20 cellular contexts compared by ENCODE assay signal in genomic region chr1:31786366-31787060, GRCh38. TPM values are rescaled to one million over a fixed set of nuclear protein-coding genes. Genes with fewer than 3 reads are reported as not detected.
DNase-seq lines count a peak whose midpoint lies in the region; ATAC-seq and TF ChIP-seq lines count a peak whose summit lies in the region.
"Had no signal": no experiment of that assay in that cellular context is flagged by ENCODE, and none has a peak within 500 bp of the region (broad histone marks: within the 10 kb centered on the region; RNA-seq: fewer than 3 reads in every experiment).

No MANE protein-coding gene starts in this region.

- no peak for ATAC-seq in HG03196 (IDR thresholded peaks at IDR 0.05; ENCODE audit: unreplicated experiment)
- no peak for ATAC-seq in gastroesophageal sphincter
- no peak for ATAC-seq in HG03175 (IDR thresholded peaks at IDR 0.05; ENCODE audit: unreplicated experiment)
- ATAC-seq: stimulated activated naive B cell treated with anti-CD40 and anti-IgM and Interleukin-4, amounts not matched to agents 10 μg/mL and 1 μg/mL and 100 μg/mL, for 72 hours had no signal

- no peak overlapping the region for H3K27ac Mint-ChIP-seq in type B pancreatic cell
- H3K27ac Mint-ChIP-seq: activated CD4-positive, alpha-beta T cell treated with anti-CD3 and anti-CD28 coated beads, Interleukin-2, amount 10 ng/mL, durations not matched to agents 7 days and 5 days; activated T-helper 1 cell treated with anti-CD3 and anti-CD28 coated beads, Interleukin-12 subunit alpha, Interleukin-12 subunit beta, Interleukin-2, Interleukin-4 antibody, amounts not matched to agents 30 ng/mL and 10 ng/mL and 1 ng/mL, durations not matched to agents 14 hours and 24 hours and 36 hours had no signal

- H3K4me3 Mint-ChIP-seq in type B pancreatic cell, result peak overlapping the region; percentile 53
- H3K4me3 Mint-ChIP-seq: activated T-helper 1 cell treated with anti-CD3 and anti-CD28 coated beads, Interleukin-12 subunit alpha, Interleukin-12 subunit beta, Interleukin-2, Interleukin-4 antibody, amounts not matched to agents 30 ng/mL and 10 ng/mL and 1 ng/mL, durations not matched to agents 14 hours and 24 hours and 36 hours had no signal

- H3K4me1 ChIP-seq in gastroesophageal sphincter, result peaks cover 0 to 36% (median 13%) of the 10 kb centered on the region in 3 donors

- peaks cover 44% of the 10 kb centered on the region for H3K4me1 Mint-ChIP-seq in type B pancreatic cell (ENCODE audit: unreplicated experiment)

- H3K36me3 Mint-ChIP-seq in type B pancreatic cell, result no peaks in the 10 kb centered on the region
- H3K36me3 Mint-ChIP-seq: stimulated activated naive B cell treated with anti-CD40 and anti-IgM and Interleukin-4, amounts not matched to agents 10 μg/mL and 1 μg/mL and 100 μg/mL, for 72 hours had no signal

- no peak for TF ChIP-seq POLR2A in gastroesophageal sphincter (IDR thresholded peaks at IDR 0.05)

- H3K9me3 Mint-ChIP-seq in type B pancreatic cell, result no peaks in the 10 kb centered on the region
- H3K9me3 Mint-ChIP-seq: activated CD4-positive, alpha-beta T cell treated with anti-CD3 and anti-CD28 coated beads, Interleukin-2, amount 10 ng/mL, durations not matched to agents 7 days and 5 days; activated T-helper 1 cell treated with anti-CD3 and anti-CD28 coated beads, Interleukin-12 subunit alpha, Interleukin-12 subunit beta, Interleukin-2, Interleukin-4 antibody, amounts not matched to agents 30 ng/mL and 10 ng/mL and 1 ng/mL, durations not matched to agents 14 hours and 24 hours and 36 hours; stimulated activated naive B cell treated with anti-CD40 and anti-IgM and Interleukin-4, amounts not matched to agents 10 μg/mL and 1 μg/mL and 100 μg/mL, for 72 hours had no signal

- H3K9me3 ChIP-seq in gastroesophageal sphincter, result no peaks in the 10 kb centered on the region
- H3K9me3 ChIP-seq: MG63, ovary, SJSA1 had no signal

- H3K27me3 Mint-ChIP-seq in type B pancreatic cell, result no peaks in the 10 kb centered on the region
- H3K27me3 Mint-ChIP-seq: activated CD4-positive, alpha-beta T cell treated with anti-CD3 and anti-CD28 coated beads, Interleukin-2, amount 10 ng/mL, durations not matched to agents 7 days and 5 days; stimulated activated naive B cell treated with anti-CD40 and anti-IgM and Interleukin-4, amounts not matched to agents 10 μg/mL and 1 μg/mL and 100 μg/mL, for 72 hours had no signal

- no peak for TF ChIP-seq EP300 in gastroesophageal sphincter (IDR thresholded peaks at IDR 0.05)

- peak; percentile 57 for DNase-seq in activated effector memory CD4-positive, alpha-beta T cell treated with anti-CD3 and anti-CD28 coated beads, Interleukin-2, amount 50 U/mL, for 16 hours
- no peak for DNase-seq in activated effector memory CD4-positive, alpha-beta T cell treated with Interleukin-2 at 50 U/mL for 16 hours
- DNase-seq in NCI-H748 treated with DMSO at 0.1 percent for 48 hours (lab: John Stamatoyannopoulos, UW) (peak; percentile 70), islet precursor cell (peak; percentile 50), type B pancreatic cell (ENCODE audit: extremely low spot score, unreplicated experiment) (no peak)
- DNase-seq: activated CD4-positive, alpha-beta T cell treated with anti-CD3 and anti-CD28 coated beads, Interleukin-2, amount 10 ng/mL, durations not matched to agents 7 days and 5 days; cortex of kidney; MG63; midbrain; OCI-M1; stimulated activated naive B cell treated with anti-CD40 and anti-IgM and Interleukin-4, amounts not matched to agents 10 μg/mL and 1 μg/mL and 100 μg/mL, for 72 hours; T1000; trophoblast cell had no signal

- H3K36me3 ChIP-seq in gastroesophageal sphincter, result no peaks in the 10 kb centered on the region
- H3K36me3 ChIP-seq: ovary had no signal

- H3K4me3 ChIP-seq in gastroesophageal sphincter, result no peak overlapping the region
- H3K4me3 ChIP-seq: MG63, ovary, SJSA1 had no signal

- no peaks in the 10 kb centered on the region for H3K27me3 ChIP-seq in gastroesophageal sphincter
- H3K27me3 ChIP-seq: MG63, ovary, SJSA1 had no signal

- no peak overlapping the region for H3K27ac ChIP-seq in gastroesophageal sphincter
- H3K27ac ChIP-seq: ovary, SJSA1 had no signal

- no peak for TF ChIP-seq CTCF in type B pancreatic cell (conservative IDR thresholded peaks at IDR 0.05)
- no peak for TF ChIP-seq CTCF in gastroesophageal sphincter (IDR thresholded peaks at IDR 0.05)

- WGBS in gastroesophageal sphincter (ENCODE audit: low coverage in 1 of 2), 2 donors, result 76 to 83% methylated on average over 3 to 9 of the region's 16 CpGs

RNA-seq across cellular contexts. Expression of gene ADGRB2, which starts 22.4 kb away (rescaled TPM):
- 3.2 and 14.2 TPM in 2 replicates for total RNA-seq in type B pancreatic cell (ENCODE audit: low replicate concordance)
- total RNA-seq in gastroesophageal sphincter, result 1 to 10 TPM; 1.7 to 6.0 (median 3.2) TPM

RNA-seq across cellular contexts. Expression of gene SPOCD1, which starts 29.3 kb away (rescaled TPM):
- total RNA-seq in type B pancreatic cell (ENCODE audit: low replicate concordance), result 0.52 and 1.1 TPM in 2 replicates
- 1 to 10 TPM in 2 of 4 donors, under 1 TPM in 1, not detected in 1; 0.27 to 1.6 (median 1.3) TPM for total RNA-seq in gastroesophageal sphincter
- total RNA-seq: activated T-helper 1 cell treated with anti-CD3 and anti-CD28 coated beads, Interleukin-12 subunit alpha, Interleukin-12 subunit beta, Interleukin-2, Interleukin-4 antibody, amounts not matched to agents 30 ng/mL and 10 ng/mL and 1 ng/mL, durations not matched to agents 14 hours and 24 hours and 36 hours; skeletal muscle tissue had no signal

Comparison
In these comparisons a context has a peak if more than half of its experiments do, and no peak if none do; other contexts are left out.
1. DNase-seq: peak in activated effector memory CD4-positive, alpha-beta T cell treated with anti-CD3 and anti-CD28 coated beads, Interleukin-2, amount 50 U/mL, for 16 hours (single experiment), NCI-H748 treated with DMSO at 0.1 percent for 48 hours (single experiment) and islet precursor cell (single experiment); none in activated effector memory CD4-positive, alpha-beta T cell treated with Interleukin-2 at 50 U/mL for 16 hours (single experiment) and type B pancreatic cell (single experiment).